14 cellular contexts compared by ENCODE assay signal in genomic region chr5:173763410-173763809, GRCh38.
"Had no signal": no experiment of that assay in that cellular context is flagged by ENCODE, and none has a peak within 500 bp of the region (broad histone marks: within the 10 kb centered on the region; RNA-seq: fewer than 3 reads in every experiment).

No MANE protein-coding gene starts in this region.

- H3K36me3 ChIP-seq: esophagus squamous epithelium, prostate gland, sigmoid colon, transverse colon, WERI-Rb-1 had no signal

- H3K4me3 ChIP-seq: esophagus squamous epithelium, prostate gland, sigmoid colon, transverse colon had no signal

- H3K4me3 Mint-ChIP-seq: activated CD4-positive, alpha-beta memory T cell treated with anti-CD3 and anti-CD28 coated beads for 36 hours; activated CD4-positive, alpha-beta T cell treated with anti-CD3 and anti-CD28 coated beads for 36 hours; activated CD8-positive, alpha-beta memory T cell treated with anti-CD3 and anti-CD28 coated beads, Interleukin-2, amount 10 ng/mL, durations not matched to agents 7 days and 5 days; activated naive CD4-positive, alpha-beta T cell treated with anti-CD3 and anti-CD28 coated beads, Interleukin-2, amount 10 ng/mL, durations not matched to agents 7 days and 5 days; stimulated activated memory B cell treated with anti-CD40 and anti-IgM and Interleukin-4, amounts not matched to agents 10 μg/mL and 1 μg/mL and 100 μg/mL, for 72 hours; T-helper 1 cell treated with Interleukin-12 subunit alpha and Interleukin-12 subunit beta and Interleukin-4 antibody, amounts not matched to agents 30 μg/mL and 1 μg/mL, for 36 hours had no signal

- H3K4me1 Mint-ChIP-seq: activated CD4-positive, alpha-beta T cell treated with anti-CD3 and anti-CD28 coated beads for 36 hours; activated CD8-positive, alpha-beta memory T cell treated with anti-CD3 and anti-CD28 coated beads, Interleukin-2, amount 10 ng/mL, durations not matched to agents 7 days and 5 days; activated naive CD4-positive, alpha-beta T cell treated with anti-CD3 and anti-CD28 coated beads, Interleukin-2, amount 10 ng/mL, durations not matched to agents 7 days and 5 days had no signal

- H3K36me3 Mint-ChIP-seq: activated CD4-positive, alpha-beta memory T cell treated with anti-CD3 and anti-CD28 coated beads for 36 hours; activated CD8-positive, alpha-beta memory T cell treated with anti-CD3 and anti-CD28 coated beads, Interleukin-2, amount 10 ng/mL, durations not matched to agents 7 days and 5 days; activated naive CD4-positive, alpha-beta T cell treated with anti-CD3 and anti-CD28 coated beads, Interleukin-2, amount 10 ng/mL, durations not matched to agents 7 days and 5 days; stimulated activated memory B cell treated with anti-CD40 and anti-IgM and Interleukin-4, amounts not matched to agents 10 μg/mL and 1 μg/mL and 100 μg/mL, for 72 hours had no signal

- H3K9me3 Mint-ChIP-seq: activated CD4-positive, alpha-beta memory T cell treated with anti-CD3 and anti-CD28 coated beads for 36 hours; activated naive CD4-positive, alpha-beta T cell treated with anti-CD3 and anti-CD28 coated beads, Interleukin-2, amount 10 ng/mL, durations not matched to agents 7 days and 5 days; stimulated activated memory B cell treated with anti-CD40 and anti-IgM and Interleukin-4, amounts not matched to agents 10 μg/mL and 1 μg/mL and 100 μg/mL, for 72 hours; T-helper 1 cell treated with Interleukin-12 subunit alpha and Interleukin-12 subunit beta and Interleukin-4 antibody, amounts not matched to agents 30 μg/mL and 1 μg/mL, for 36 hours had no signal

- H3K4me1 ChIP-seq: prostate gland had no signal

- H3K27me3 Mint-ChIP-seq: activated CD4-positive, alpha-beta T cell treated with anti-CD3 and anti-CD28 coated beads for 36 hours had no signal

- ATAC-seq: activated CD4-positive, alpha-beta T cell treated with anti-CD3 and anti-CD28 coated beads for 36 hours; activated CD8-positive, alpha-beta memory T cell treated with anti-CD3 and anti-CD28 coated beads, Interleukin-2, amount 10 ng/mL, durations not matched to agents 7 days and 5 days; stimulated activated memory B cell treated with anti-CD40 and anti-IgM and Interleukin-4, amounts not matched to agents 10 μg/mL and 1 μg/mL and 100 μg/mL, for 72 hours had no signal

- DNase-seq: activated CD4-positive, alpha-beta memory T cell treated with anti-CD3 and anti-CD28 coated beads for 36 hours; activated CD4-positive, alpha-beta T cell treated with anti-CD3 and anti-CD28 coated beads for 36 hours; activated CD8-positive, alpha-beta memory T cell treated with anti-CD3 and anti-CD28 coated beads, Interleukin-2, amount 10 ng/mL, durations not matched to agents 7 days and 5 days; activated naive CD4-positive, alpha-beta T cell treated with anti-CD3 and anti-CD28 coated beads, Interleukin-2, amount 10 ng/mL, durations not matched to agents 7 days and 5 days; activated T-cell treated with anti-CD3 and anti-CD28 coated beads, Interleukin-2, amount 50 U/mL, for 1 hour; esophagus squamous epithelium; hypothalamus; sigmoid colon; stimulated activated CD4-positive, alpha-beta T cell treated with anti-CD3 and anti-CD28 coated beads, Interleukin-2, amount 100 ng/mL, for 48 hours; transverse colon; WERI-Rb-1 had no signal

- H3K9me3 ChIP-seq: esophagus squamous epithelium, prostate gland, sigmoid colon, transverse colon had no signal

- H3K27me3 ChIP-seq: esophagus squamous epithelium, sigmoid colon, transverse colon had no signal

- H3K27ac Mint-ChIP-seq: activated CD4-positive, alpha-beta memory T cell treated with anti-CD3 and anti-CD28 coated beads for 36 hours; activated CD4-positive, alpha-beta T cell treated with anti-CD3 and anti-CD28 coated beads for 36 hours; activated CD8-positive, alpha-beta memory T cell treated with anti-CD3 and anti-CD28 coated beads, Interleukin-2, amount 10 ng/mL, durations not matched to agents 7 days and 5 days; activated naive CD4-positive, alpha-beta T cell treated with anti-CD3 and anti-CD28 coated beads, Interleukin-2, amount 10 ng/mL, durations not matched to agents 7 days and 5 days; stimulated activated memory B cell treated with anti-CD40 and anti-IgM and Interleukin-4, amounts not matched to agents 10 μg/mL and 1 μg/mL and 100 μg/mL, for 72 hours; T-helper 1 cell treated with Interleukin-12 subunit alpha and Interleukin-12 subunit beta and Interleukin-4 antibody, amounts not matched to agents 30 μg/mL and 1 μg/mL, for 36 hours had no signal

- H3K27ac ChIP-seq: WERI-Rb-1 had no signal
